ENCODE assay signal across 17 cellular contexts in the genomic region with DNA sequence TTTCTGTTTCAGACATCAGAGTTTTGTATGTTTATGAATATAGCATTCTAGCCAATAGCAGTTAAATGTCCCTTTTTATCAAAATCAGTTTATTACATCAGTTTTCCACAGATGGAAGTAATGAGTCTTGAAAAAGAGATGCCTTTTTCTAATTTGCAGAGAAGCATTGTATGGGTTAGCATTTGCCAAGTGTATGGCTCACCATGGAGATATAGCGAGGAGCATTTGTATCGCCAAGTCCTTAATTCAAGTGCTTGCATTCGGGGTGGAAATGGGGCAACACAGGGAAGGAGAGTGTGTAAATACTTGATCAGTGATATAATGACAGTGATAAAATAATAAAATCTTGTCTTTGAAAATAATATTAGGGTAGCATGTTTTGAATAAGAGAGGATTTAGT. TPM values are rescaled to one million over a fixed set of nuclear protein-coding genes. Genes with fewer than 3 reads are reported as not detected.
A peak's percentile ranks its signal among the peaks of the same experiment; 100 is the strongest.
DNase-seq lines count a peak whose midpoint lies in the region; ATAC-seq and TF ChIP-seq lines count a peak whose summit lies in the region.
"Had no signal": no experiment of that assay in that cellular context is flagged by ENCODE, and none has a peak within 500 bp of the region (broad histone marks: within the 10 kb centered on the region; RNA-seq: fewer than 3 reads in every experiment).

No MANE protein-coding gene starts in this region.

- no peaks in the 10 kb centered on the region for H3K27me3 Mint-ChIP-seq in T-helper 2 cell treated with Interferon-gamma antibody and Interleukin-4, amounts not matched to agents 5 μg/mL and 100 μg/mL, for 36 hours (ENCODE audit: low read depth)
- no peaks in the 10 kb centered on the region for H3K27me3 Mint-ChIP-seq in activated naive CD8-positive, alpha-beta T cell treated with anti-CD3 and anti-CD28 coated beads, Interleukin-2, amount 50 U/mL, for 24 hours
- no peaks in the 10 kb centered on the region for H3K27me3 Mint-ChIP-seq in activated naive CD8-positive, alpha-beta T cell treated with anti-CD3 and anti-CD28 coated beads for 36 hours

- peak overlapping the region; percentile 54 to 63 for H3K27ac ChIP-seq in thoracic aorta
- H3K27ac ChIP-seq in transverse colon: no peak overlapping the region
- no peak overlapping the region for H3K27ac ChIP-seq in gastroesophageal sphincter
- H3K27ac ChIP-seq: BLaER1 had no signal

- no peak for DNase-seq in T-helper 2 cell treated with Interferon-gamma antibody and Interleukin-4, amounts not matched to agents 5 μg/mL and 100 μg/mL, for 36 hours (ENCODE audit: low spot score)
- DNase-seq in T-helper 2 cell (no peak), fibroblast of gingiva (ENCODE audit: low read depth) (peak; percentile 44), thoracic aorta (ENCODE audit: low spot score) (no peak), transverse colon (no peak)
- DNase-seq in activated naive CD8-positive, alpha-beta T cell treated with anti-CD3 and anti-CD28 coated beads, Interleukin-2, amount 50 U/mL, for 24 hours: no peak
- no peak for DNase-seq in activated naive CD8-positive, alpha-beta T cell treated with anti-CD3 and anti-CD28 coated beads for 36 hours
- DNase-seq: GDM1, NCI-H187 treated with DMSO at 0.1 percent for 48 hours, NCI-H2171, NCI-H446 treated with DMSO at 0.1 percent for 48 hours, NCI-H748 treated with DMSO at 0.1 percent for 48 hours, RPMI8226 had no signal

- H3K27me3 ChIP-seq in thoracic aorta (replicated peaks; ENCODE audit: insufficient read depth) (no peaks in the 10 kb centered on the region), transverse colon (no peaks in the 10 kb centered on the region), gastroesophageal sphincter (no peaks in the 10 kb centered on the region)
- H3K27me3 ChIP-seq: BLaER1 had no signal

- TF ChIP-seq CTCF in thoracic aorta (IDR thresholded peaks at IDR 0.05) (no peak), transverse colon (IDR thresholded peaks at IDR 0.05) (no peak), gastroesophageal sphincter (IDR thresholded peaks at IDR 0.05) (no peak)

- peak overlapping the region; percentile 41 for H3K27ac Mint-ChIP-seq in T-helper 2 cell treated with Interferon-gamma antibody and Interleukin-4, amounts not matched to agents 5 μg/mL and 100 μg/mL, for 36 hours
- peak overlapping the region; percentile 59 for H3K27ac Mint-ChIP-seq in activated naive CD8-positive, alpha-beta T cell treated with anti-CD3 and anti-CD28 coated beads, Interleukin-2, amount 50 U/mL, for 24 hours
- H3K27ac Mint-ChIP-seq in activated naive CD8-positive, alpha-beta T cell treated with anti-CD3 and anti-CD28 coated beads for 36 hours: no peak overlapping the region

- H3K9me3 ChIP-seq in thoracic aorta: no peaks in the 10 kb centered on the region
- H3K9me3 ChIP-seq in transverse colon: no peaks in the 10 kb centered on the region
- no peaks in the 10 kb centered on the region for H3K9me3 ChIP-seq in gastroesophageal sphincter
- H3K9me3 ChIP-seq: BLaER1 had no signal

- H3K4me1 Mint-ChIP-seq in T-helper 2 cell treated with Interferon-gamma antibody and Interleukin-4, amounts not matched to agents 5 μg/mL and 100 μg/mL, for 36 hours (ENCODE audit: low read depth): peaks cover 37% of the 10 kb centered on the region
- H3K4me1 Mint-ChIP-seq in activated naive CD8-positive, alpha-beta T cell treated with anti-CD3 and anti-CD28 coated beads, Interleukin-2, amount 50 U/mL, for 24 hours: peaks cover 51% of the 10 kb centered on the region
- peaks cover 37% of the 10 kb centered on the region for H3K4me1 Mint-ChIP-seq in activated naive CD8-positive, alpha-beta T cell treated with anti-CD3 and anti-CD28 coated beads for 36 hours

- no peaks in the 10 kb centered on the region for H3K9me3 Mint-ChIP-seq in T-helper 2 cell treated with Interferon-gamma antibody and Interleukin-4, amounts not matched to agents 5 μg/mL and 100 μg/mL, for 36 hours
- H3K9me3 Mint-ChIP-seq in activated naive CD8-positive, alpha-beta T cell treated with anti-CD3 and anti-CD28 coated beads, Interleukin-2, amount 50 U/mL, for 24 hours: no peaks in the 10 kb centered on the region
- H3K9me3 Mint-ChIP-seq in activated naive CD8-positive, alpha-beta T cell treated with anti-CD3 and anti-CD28 coated beads for 36 hours: no peaks in the 10 kb centered on the region

- H3K36me3 Mint-ChIP-seq in T-helper 2 cell treated with Interferon-gamma antibody and Interleukin-4, amounts not matched to agents 5 μg/mL and 100 μg/mL, for 36 hours (ENCODE audit: low read depth): peaks cover 4% of the 10 kb centered on the region
- peaks cover 2% of the 10 kb centered on the region for H3K36me3 Mint-ChIP-seq in activated naive CD8-positive, alpha-beta T cell treated with anti-CD3 and anti-CD28 coated beads, Interleukin-2, amount 50 U/mL, for 24 hours (ENCODE audit: low read depth)
- no peaks in the 10 kb centered on the region for H3K36me3 Mint-ChIP-seq in activated naive CD8-positive, alpha-beta T cell treated with anti-CD3 and anti-CD28 coated beads for 36 hours

- TF ChIP-seq POLR2A in transverse colon (IDR thresholded peaks at IDR 0.05): no peak
- no peak for TF ChIP-seq POLR2A in gastroesophageal sphincter (IDR thresholded peaks at IDR 0.05)

- TF ChIP-seq EP300 in transverse colon (IDR thresholded peaks at IDR 0.05; ENCODE audit: low read depth) (no peak), gastroesophageal sphincter (IDR thresholded peaks at IDR 0.05) (no peak)

- ATAC-seq in activated naive CD8-positive, alpha-beta T cell treated with anti-CD3 and anti-CD28 coated beads, Interleukin-2, amount 50 U/mL, for 24 hours: no peak
- ATAC-seq in thoracic aorta (ENCODE audit: insufficient number of reproducible peaks, low FRiP score, low read depth): no peak
- no peak for ATAC-seq in gastroesophageal sphincter
- ATAC-seq: K562 had no signal

- H3K4me3 ChIP-seq in thoracic aorta (no peak overlapping the region), transverse colon (no peak overlapping the region), gastroesophageal sphincter (no peak overlapping the region)
- H3K4me3 ChIP-seq: BLaER1, GM12878, K562 had no signal

- H3K36me3 ChIP-seq in thoracic aorta (no peaks in the 10 kb centered on the region), transverse colon (no peaks in the 10 kb centered on the region), gastroesophageal sphincter (no peaks in the 10 kb centered on the region)

- peak overlapping the region; percentile 7 for H3K4me3 Mint-ChIP-seq in T-helper 2 cell treated with Interferon-gamma antibody and Interleukin-4, amounts not matched to agents 5 μg/mL and 100 μg/mL, for 36 hours
- no peak overlapping the region for H3K4me3 Mint-ChIP-seq in activated naive CD8-positive, alpha-beta T cell treated with anti-CD3 and anti-CD28 coated beads, Interleukin-2, amount 50 U/mL, for 24 hours
- H3K4me3 Mint-ChIP-seq in activated naive CD8-positive, alpha-beta T cell treated with anti-CD3 and anti-CD28 coated beads for 36 hours: no peak overlapping the region

- H3K4me1 ChIP-seq in thoracic aorta (ENCODE audit: control insufficient read depth in 1 of 2, low read depth in 2 of 2) (peaks cover 18 to 48% of the 10 kb centered on the region in 2 donors), transverse colon (peaks cover 4 to 12% (median 7%) of the 10 kb centered on the region in 4 donors), gastroesophageal sphincter (peaks cover 3 to 20% (median 5%) of the 10 kb centered on the region in 3 donors)
- H3K4me1 ChIP-seq: BLaER1 had no signal

- 85 to 89% methylated on average over 3 of the region's 3 CpGs for WGBS in transverse colon (ENCODE audit: low coverage in 1 of 2), 2 donors
- 92 to 96% methylated on average over 3 of the region's 3 CpGs for WGBS in gastroesophageal sphincter (ENCODE audit: low coverage in 1 of 2), 2 donors

- intact Hi-C loops in transverse colon (cut with DNase I; ENCODE audit: low total_unique reads): no loop called here

- in situ Hi-C loops in transverse colon (cut with MboI; ENCODE audit: low pct_ligation_motif_present in 1 of 4, low pct_unique_long_range_greater_than_20kb in 1 of 4, low sequenced_read_pairs in 3 of 4): loop anchor here in 1 of 4 donors (25.0 kb wide), 1 partner anchor 113 kb away; the partner anchor contains the start of gene CITED2

RNA-seq across cellular contexts. Expression of gene TXLNB, which starts 42.9 kb away (rescaled TPM):
- total RNA-seq in activated naive CD8-positive, alpha-beta T cell treated with anti-CD3 and anti-CD28 coated beads for 36 hours: under 1 TPM; 0.18 to 0.19 TPM
- under 1 TPM; 0.49 to 0.81 TPM for total RNA-seq in thoracic aorta
- total RNA-seq in transverse colon: 1 to 10 TPM in 2 of 4 donors, under 1 TPM in 1, not detected in 1; 0.27 to 6.6 (median 2.1) TPM
- 1 to 10 TPM in 3 of 4 donors, under 1 TPM in 1; 0.67 to 5.4 (median 2.6) TPM for total RNA-seq in gastroesophageal sphincter
- total RNA-seq: K562 had no signal

Comparison
In these comparisons a context has a peak if more than half of its experiments do, and no peak if none do; other contexts are left out.
1. H3K27ac ChIP-seq: peak in thoracic aorta (2 of 2); none in transverse colon (0 of 4) and gastroesophageal sphincter (0 of 4).